ENCODE assay signal across 23 cellular contexts in the genomic region with DNA sequence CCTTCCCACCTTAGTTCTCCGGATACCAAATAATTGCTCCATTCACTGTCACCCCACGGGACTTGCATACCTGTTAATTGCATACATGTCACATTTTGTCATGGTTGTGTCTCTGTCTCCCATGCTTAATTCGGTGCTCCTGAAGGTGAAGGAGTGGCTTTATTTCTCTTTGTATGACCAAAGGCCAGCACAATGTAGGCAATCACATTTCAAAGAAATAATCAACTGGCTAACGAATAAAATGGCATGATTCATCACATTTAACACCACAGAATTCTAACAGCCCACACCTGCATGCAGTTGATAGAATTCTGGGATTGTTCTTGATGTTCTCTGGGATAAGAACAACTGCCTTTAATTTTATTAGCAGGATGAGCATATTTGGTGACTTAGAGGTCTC. TPM values are rescaled to one million over a fixed set of nuclear protein-coding genes. Genes with fewer than 3 reads are reported as not detected.
A peak's percentile ranks its signal among the peaks of the same experiment; 100 is the strongest.
DNase-seq lines count a peak whose midpoint lies in the region; ATAC-seq, FAIRE-seq and TF ChIP-seq lines count a peak whose summit lies in the region.
"Had no signal": no experiment of that assay in that cellular context is flagged by ENCODE, and none has a peak within 500 bp of the region (broad histone marks: within the 10 kb centered on the region; RNA-seq: fewer than 3 reads in every experiment).

No MANE protein-coding gene starts in this region.

- H2AFZ ChIP-seq in trophoblast cell (ENCODE audit: insufficient read depth, low read length, poor library complexity), result no peak overlapping the region
- H2AFZ ChIP-seq: GM23248 had no signal

- no peak overlapping the region for H3K9ac ChIP-seq in trophoblast cell (ENCODE audit: low read length)
- H3K9ac ChIP-seq: GM23248 had no signal

- H2AK5ac ChIP-seq in trophoblast cell (ENCODE audit: low read length), result no peak overlapping the region

- H3K18ac ChIP-seq in trophoblast cell (ENCODE audit: low read length), result no peak overlapping the region

- H3K23ac ChIP-seq in trophoblast cell (ENCODE audit: low read length), result no peak overlapping the region

- TF ChIP-seq CTCF in mucosa of descending colon (IDR thresholded peaks at IDR 0.05) (no peak), transverse colon (IDR thresholded peaks at IDR 0.05) (no peak)

- no peaks in the 10 kb centered on the region for H3K36me3 ChIP-seq in mucosa of descending colon (ENCODE audit: low read depth)
- H3K36me3 ChIP-seq in transverse colon, result no peaks in the 10 kb centered on the region
- H3K36me3 ChIP-seq in trophoblast cell (ENCODE audit: control insufficient read depth in 1 of 2, insufficient read depth in 2 of 2, low read length in 2 of 2), result no peaks in the 10 kb centered on the region
- H3K36me3 ChIP-seq: HAP-1 had no signal

- H4K12ac ChIP-seq in trophoblast cell (ENCODE audit: low read depth, low read length), result no peak overlapping the region

- no peaks in the 10 kb centered on the region for H3K79me2 ChIP-seq in trophoblast cell (ENCODE audit: control insufficient read depth, insufficient read depth, low read length, poor library complexity)

- no peak overlapping the region for H2BK5ac ChIP-seq in trophoblast cell (ENCODE audit: low read depth, low read length, poor library complexity)

- intact Hi-C loops in mucosa of descending colon (cut with DNase I, micrococcal nuclease) (no loop called here), transverse colon (cut with DNase I; ENCODE audit: low total_unique reads) (no loop called here)

- H2BK12ac ChIP-seq in trophoblast cell (ENCODE audit: low read length), result no peak overlapping the region

- no peak overlapping the region for H2BK120ac ChIP-seq in trophoblast cell (ENCODE audit: insufficient read depth, low read length, poor library complexity)

- H4K91ac ChIP-seq in trophoblast cell (ENCODE audit: low read depth, low read length), result no peak overlapping the region

- WGBS in transverse colon (ENCODE audit: low coverage in 1 of 2), 2 donors, result 63% methylated on average over 4 of the region's 4 CpGs; no CpG with 5 or more reads in 1 of the 2 donors
- WGBS in trophoblast cell (ENCODE audit: extremely low coverage, insufficient coverage, insufficient read length), result no CpG with 5 or more reads among the region's 4 CpGs

- DNase-seq in GM12891 (ENCODE audit: insufficient read length, low spot score), result no peak
- no peak for DNase-seq in mucosa of descending colon
- DNase-seq in transverse colon, result no peak
- no peak for DNase-seq in NCI-H2107 (lab: John Stamatoyannopoulos, UW)
- DNase-seq in trophoblast cell, result no peak
- DNase-seq in stimulated activated CD8-positive, alpha-beta memory T cell treated with anti-CD3 and anti-CD28 coated beads, Interleukin-4, amount 100 ng/mL, for 48 hours, result no peak
- DNase-seq: AML-193; Caco-2; CD4-positive, alpha-beta T cell; DMS153; DMS79; GDM1; GM23248 had no signal

- peak; percentile 55 for FAIRE-seq in GM12891 (lab: Jason Lieb, UNC)
- peak; percentile 71 for FAIRE-seq in colon (lab: Jason Lieb, UNC)

- H3K4me1 ChIP-seq in mucosa of descending colon (ENCODE audit: low read depth) (peaks cover 3% of the 10 kb centered on the region), transverse colon (peaks cover 0 to 3% (median 0%) of the 10 kb centered on the region in 4 donors), trophoblast cell (ENCODE audit: control insufficient read depth in 1 of 2, insufficient read depth in 2 of 2, low read length in 2 of 2) (no peaks in the 10 kb centered on the region)
- H3K4me1 ChIP-seq: A549, Caco-2 had no signal

- no peaks in the 10 kb centered on the region for H3K27me3 ChIP-seq in transverse colon
- no peaks in the 10 kb centered on the region for H3K27me3 ChIP-seq in trophoblast cell (ENCODE audit: insufficient read depth, low read length)

- TF ChIP-seq EP300 in transverse colon (IDR thresholded peaks at IDR 0.05; ENCODE audit: low read depth), result no peak

- no peak overlapping the region for H3K14ac ChIP-seq in trophoblast cell (ENCODE audit: low read length)

- peak; percentile 80 for ATAC-seq in mucosa of descending colon
- ATAC-seq: A549 had no signal

- in situ Hi-C loops in transverse colon (cut with MboI; ENCODE audit: low pct_ligation_motif_present in 1 of 4, low pct_unique_long_range_greater_than_20kb in 1 of 4, low sequenced_read_pairs in 3 of 4), result loop anchor here in 3 of 4 donors (25.0 kb wide), 2 partner anchors 227 to 273 kb away; a partner anchor contains a TSS

- no peaks in the 10 kb centered on the region for H3K9me3 ChIP-seq in mucosa of descending colon
- H3K9me3 ChIP-seq in transverse colon, result no peaks in the 10 kb centered on the region
- no peaks in the 10 kb centered on the region for H3K9me3 ChIP-seq in trophoblast cell (ENCODE audit: insufficient read depth, low read depth, low read length)
- H3K9me3 ChIP-seq: A549, Caco-2, HAP-1 had no signal

- H3K79me1 ChIP-seq in trophoblast cell (ENCODE audit: low read length), result no peaks in the 10 kb centered on the region

- no peak overlapping the region for H4K8ac ChIP-seq in trophoblast cell (ENCODE audit: low read depth, low read length)

- peak overlapping the region; percentile 38 to 71 (median 61) for H3K27ac ChIP-seq in transverse colon
- no peak overlapping the region for H3K27ac ChIP-seq in trophoblast cell (ENCODE audit: low read depth, low read length)
- H3K27ac ChIP-seq: 22Rv1, A549, C4-2B, GM23248, HL-60 had no signal

- H3K4me2 ChIP-seq in trophoblast cell (ENCODE audit: low read length), result no peak overlapping the region
- H3K4me2 ChIP-seq: A549 had no signal

- no peak overlapping the region for H3K4ac ChIP-seq in trophoblast cell (ENCODE audit: low read depth, low read length)

- H3K4me3 ChIP-seq in mucosa of descending colon (no peak overlapping the region), transverse colon (no peak overlapping the region), trophoblast cell (ENCODE audit: low read depth, low read length) (no peak overlapping the region)
- H3K4me3 ChIP-seq: A549, GM23248, HAP-1 had no signal

- no peak for TF ChIP-seq POLR2A in GM12891 (IDR thresholded peaks at IDR 0.05; ENCODE audit: low read depth, low read length)
- no peak for TF ChIP-seq POLR2A in transverse colon (IDR thresholded peaks at IDR 0.05)

TF ChIP-seq in GM12891, 5 proteins besides CTCF, POLR2A, EP300 and RAD21:
- no peak for TF ChIP-seq POU2F2 (IDR thresholded peaks at IDR 0.05; ENCODE audit: low read depth, low read length)
- TF ChIP-seq TAF1 (IDR thresholded peaks at IDR 0.05; ENCODE audit: low read depth, low read length), result no peak
- TF ChIP-seq SPI1 (IDR thresholded peaks at IDR 0.05; ENCODE audit: low read depth, low read length), result no peak
- TF ChIP-seq POLR2AphosphoS5 (IDR thresholded peaks at IDR 0.05; ENCODE audit: low read depth, low read length), result no peak
- TF ChIP-seq PAX5 (IDR thresholded peaks at IDR 0.05; ENCODE audit: insufficient read depth, low read length, severe bottlenecking), result no peak

RNA-seq across cellular contexts. Expression of a gene that starts 59.3 kb away (rescaled TPM):
- 0.08 TPM for polyA plus RNA-seq in GM12891 (2012; ENCODE audit: low read depth, missing spikeins)
- total RNA-seq in mucosa of descending colon, result not detected
- total RNA-seq in transverse colon, result not detected
- polyA plus RNA-seq in trophoblast cell (2013), result not detected in 2 replicates
- total RNA-seq: Caco-2; CD4-positive, alpha-beta T cell; Daoy; GM23248; H4; HT1080 had no signal
- polyA plus RNA-seq: A549, BJ, GM23248 had no signal
